18 cellular contexts compared by ENCODE assay signal in genomic region chr13:98792321-98792720, GRCh38. TPM values are rescaled to one million over a fixed set of nuclear protein-coding genes. Genes with fewer than 3 reads are reported as not detected.
DNase-seq lines count a peak whose midpoint lies in the region; ATAC-seq, FAIRE-seq and TF ChIP-seq lines count a peak whose summit lies in the region.
"Had no signal": no experiment of that assay in that cellular context is flagged by ENCODE, and none has a peak within 500 bp of the region (broad histone marks: within the 10 kb centered on the region; RNA-seq: fewer than 3 reads in every experiment).

No MANE protein-coding gene starts in this region.

- in situ Hi-C loops in gastrocnemius medialis (cut with MboI; ENCODE audit: low sequenced_read_pairs in 4 of 4) = no loop called here

- H3K36me3 Mint-ChIP-seq in activated T-cell treated with anti-CD3 and anti-CD28 coated beads, Interleukin-2, amount 50 U/mL, for 72 hours (ENCODE audit: insufficient read depth in 2 of 2) = peaks cover 11 to 18% of the 10 kb centered on the region in 2 donors

- peaks cover 19% of the 10 kb centered on the region for H3K27me3 Mint-ChIP-seq in activated T-cell treated with anti-CD3 and anti-CD28 coated beads, Interleukin-2, amount 50 U/mL, for 72 hours (ENCODE audit: low read depth)
- H3K27me3 Mint-ChIP-seq: CD4-positive, alpha-beta T cell had no signal

- no peaks in the 10 kb centered on the region for H4K20me1 ChIP-seq in smooth muscle cell (ENCODE audit: low read depth)
- H4K20me1 ChIP-seq: BLaER1 had no signal

- H3K36me3 ChIP-seq in Peyer's patch (peaks cover 0 to 30% (median 0%) of the 10 kb centered on the region in 3 donors), smooth muscle cell (ENCODE audit: low read depth) (no peaks in the 10 kb centered on the region), gastrocnemius medialis (no peaks in the 10 kb centered on the region)
- H3K36me3 ChIP-seq: BLaER1 had no signal

- 61% methylated on average over 9 of the region's 9 CpGs for WGBS in smooth muscle cell (ENCODE audit: low lambda C conversion rate)

- TF ChIP-seq POLR2A in Peyer's patch (IDR thresholded peaks at IDR 0.05) = no peak
- no peak for TF ChIP-seq POLR2A in gastrocnemius medialis (IDR thresholded peaks at IDR 0.05)

- H3K9ac ChIP-seq in smooth muscle cell (ENCODE audit: low read depth) = no peak overlapping the region
- H3K9ac ChIP-seq: BLaER1 had no signal

- no peaks in the 10 kb centered on the region for H3K79me2 ChIP-seq in smooth muscle cell (ENCODE audit: low read depth)

- H3K4me1 ChIP-seq in Peyer's patch (peaks cover 0 to 5% (median 0%) of the 10 kb centered on the region in 4 donors), smooth muscle cell (ENCODE audit: low read depth) (no peaks in the 10 kb centered on the region), gastrocnemius medialis (no peaks in the 10 kb centered on the region)

- H3K4me3 Mint-ChIP-seq in activated T-cell treated with anti-CD3 and anti-CD28 coated beads, Interleukin-2, amount 50 U/mL, for 72 hours = no peak overlapping the region
- H3K4me3 Mint-ChIP-seq: CD4-positive, alpha-beta T cell had no signal

- peaks cover 2 to 3% of the 10 kb centered on the region in 2 donors for H3K9me3 Mint-ChIP-seq in activated T-cell treated with anti-CD3 and anti-CD28 coated beads, Interleukin-2, amount 50 U/mL, for 72 hours

- H3K27ac ChIP-seq in Peyer's patch = peak overlapping the region in 2 of 4 donors; percentile 3 to 71
- H3K27ac ChIP-seq in smooth muscle cell (ENCODE audit: low read depth) = peak overlapping the region; percentile 3
- no peak overlapping the region for H3K27ac ChIP-seq in gastrocnemius medialis
- H3K27ac ChIP-seq: BLaER1 had no signal

- no peaks in the 10 kb centered on the region for H3K9me3 ChIP-seq in Peyer's patch
- no peaks in the 10 kb centered on the region for H3K9me3 ChIP-seq in smooth muscle cell (replicated peaks; ENCODE audit: low read depth)
- no peaks in the 10 kb centered on the region for H3K9me3 ChIP-seq in gastrocnemius medialis

- peak; percentile 30 for DNase-seq in DMS79 (lab: John Stamatoyannopoulos, UW)
- DNase-seq in Peyer's patch = peak in 2 of 3 donors; percentile 69 to 74
- peak; percentile 43 for DNase-seq in islet precursor cell
- no peak for DNase-seq in smooth muscle cell (lab: John Stamatoyannopoulos, UW; ENCODE audit: unreplicated experiment)
- DNase-seq in gastrocnemius medialis = no peak
- DNase-seq in activated T-cell treated with anti-CD3 and anti-CD28 coated beads, Interleukin-2, amount 50 U/mL, for 72 hours = no peak
- DNase-seq in GM19239 (ENCODE audit: insufficient read length, low spot score) = no peak
- DNase-seq in omental fat pad (ENCODE audit: low spot score) = no peak
- DNase-seq: 8988T; AML-193; Calu3; CD4-positive, alpha-beta T cell; DMS 273 treated with DMSO at 0.1 percent for 48 hours; EL had no signal

- no peaks in the 10 kb centered on the region for H3K27me3 ChIP-seq in Peyer's patch
- H3K27me3 ChIP-seq in smooth muscle cell (ENCODE audit: low read depth) = no peaks in the 10 kb centered on the region
- no peaks in the 10 kb centered on the region for H3K27me3 ChIP-seq in gastrocnemius medialis
- H3K27me3 ChIP-seq: BLaER1 had no signal

- intact Hi-C loops in gastrocnemius medialis (cut with DNase I; ENCODE audit: low total_unique reads) = no loop called here

- H3K4me3 ChIP-seq in Peyer's patch = no peak overlapping the region
- no peak overlapping the region for H3K4me3 ChIP-seq in smooth muscle cell
- H3K4me3 ChIP-seq in gastrocnemius medialis = no peak overlapping the region
- H3K4me3 ChIP-seq: BLaER1 had no signal

- no peaks in the 10 kb centered on the region for H3F3A ChIP-seq in smooth muscle cell (ENCODE audit: low read depth)

- peaks cover under 1% of the 10 kb centered on the region for H3K4me1 Mint-ChIP-seq in activated T-cell treated with anti-CD3 and anti-CD28 coated beads, Interleukin-2, amount 50 U/mL, for 72 hours (ENCODE audit: low read depth)

- FAIRE-seq in GM19239 (lab: Jason Lieb, UNC) = no peak
- FAIRE-seq: G401.6, GM12891 had no signal

- no peak for TF ChIP-seq CTCF in Peyer's patch (IDR thresholded peaks at IDR 0.05)
- no peak for TF ChIP-seq CTCF in smooth muscle cell (IDR thresholded peaks at IDR 0.05; ENCODE audit: borderline replicate concordance, insufficient read depth, poor library complexity, severe bottlenecking)
- no peak for TF ChIP-seq CTCF in gastrocnemius medialis (IDR thresholded peaks at IDR 0.05 in 4 of 5, conservative IDR thresholded peaks at IDR 0.05 in 1 of 5)
- TF ChIP-seq CTCF in omental fat pad (IDR thresholded peaks at IDR 0.05) = no peak

- H3K27ac Mint-ChIP-seq in activated T-cell treated with anti-CD3 and anti-CD28 coated beads, Interleukin-2, amount 50 U/mL, for 72 hours = no peak overlapping the region
- H3K27ac Mint-ChIP-seq: CD4-positive, alpha-beta T cell had no signal

- H2AFZ ChIP-seq in smooth muscle cell (ENCODE audit: low read depth) = no peak overlapping the region

- peak overlapping the region; percentile 8 for H3K4me2 ChIP-seq in smooth muscle cell
- H3K4me2 ChIP-seq: BLaER1 had no signal

- no peak for ATAC-seq in gastrocnemius medialis
- no peak for ATAC-seq in activated T-cell treated with anti-CD3 and anti-CD28 coated beads, Interleukin-2, amount 50 U/mL, for 72 hours (replicated peaks in 1 of 2)
- ATAC-seq in omental fat pad (ENCODE audit: low FRiP score) = no peak
- ATAC-seq: HCT116 had no signal

RNA-seq across cellular contexts. Expression of gene SLC15A1, which starts 39.8 kb away (rescaled TPM):
- total RNA-seq in Peyer's patch = 100 to 1,000 TPM in 3 of 4 donors, 1 to 10 TPM in 1; 4.1 to 732 (median 555) TPM
- total RNA-seq in smooth muscle cell = 0.31 and 0.72 TPM in 2 replicates
- polyA plus RNA-seq in smooth muscle cell = 0.13 and 0.56 TPM in 2 replicates
- total RNA-seq in gastrocnemius medialis = not detected
- not detected for total RNA-seq in activated T-cell treated with anti-CD3 and anti-CD28 coated beads, Interleukin-2, amount 50 U/mL, for 72 hours
- under 1 TPM in 2 of 4 donors, not detected in 2; 0.25 to 0.48 TPM for total RNA-seq in omental fat pad
- total RNA-seq: CD4-positive, alpha-beta T cell had no signal

Comparison
In these comparisons a context has a peak if more than half of its experiments do, and no peak if none do; other contexts are left out.
1. DNase-seq: peak in DMS79 (single experiment), Peyer's patch (2 of 3) and islet precursor cell (single experiment); none in smooth muscle cell (single experiment), gastrocnemius medialis (0 of 2), activated T-cell treated with anti-CD3 and anti-CD28 coated beads, Interleukin-2, amount 50 U/mL, for 72 hours (0 of 2), GM19239 (single experiment) and omental fat pad (single experiment).